Comparison of ENCODE assay signal across 8 cellular contexts in the genomic region with DNA sequence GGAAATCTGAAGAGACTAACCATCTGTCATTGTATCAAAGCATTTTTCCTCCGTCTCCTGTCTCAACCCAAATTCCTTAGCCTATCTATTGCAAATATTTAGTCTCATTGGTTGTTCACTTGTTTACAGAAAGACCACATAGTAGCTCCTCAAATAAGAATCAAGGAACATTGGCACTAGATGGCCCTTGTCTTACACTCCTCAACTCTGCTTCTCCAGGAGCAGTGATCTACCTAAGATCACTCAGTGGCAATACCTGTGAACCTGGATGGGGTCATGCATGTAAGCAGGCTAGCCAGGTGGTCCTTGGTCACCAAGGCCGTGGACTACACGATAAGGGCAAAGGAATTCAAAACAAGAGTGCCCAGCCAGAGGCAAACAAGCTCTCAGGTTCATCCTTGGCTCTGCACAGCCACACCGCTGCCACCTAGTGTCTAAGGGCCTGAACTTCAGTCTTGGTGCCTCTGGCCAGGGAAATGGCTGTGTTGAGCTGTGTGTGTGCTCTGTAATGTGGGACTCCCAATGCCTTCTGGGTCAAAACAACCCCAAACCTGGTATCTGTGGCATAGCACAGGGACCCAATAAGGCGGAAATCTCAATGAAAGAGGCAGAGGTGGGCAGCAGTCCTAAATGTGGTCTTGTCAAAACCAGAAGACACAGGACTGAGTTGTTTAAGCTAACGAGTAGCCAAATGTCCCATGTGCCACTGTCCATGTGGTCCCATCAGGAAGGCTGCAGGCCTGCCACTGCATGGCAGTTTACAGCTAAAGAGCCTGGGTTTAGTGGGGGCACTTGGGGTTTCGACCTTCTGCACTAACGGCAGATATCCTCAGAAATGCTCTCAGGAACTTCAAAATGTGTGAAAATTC. TPM values are rescaled to one million over a fixed set of nuclear protein-coding genes. Genes with fewer than 3 reads are reported as not detected.
A peak's percentile ranks its signal among the peaks of the same experiment; 100 is the strongest.
DNase-seq lines count a peak whose midpoint lies in the region; ATAC-seq and TF ChIP-seq lines count a peak whose summit lies in the region.

No MANE protein-coding gene starts in this region.

- BruUV-seq in Calu3 (replicated peaks; lab: Mats Ljungman, UMichigan): no TSS peak

- H3K27ac Mint-ChIP-seq in Calu3 (ENCODE audit: unreplicated experiment): no peak overlapping the region

- H3K4me1 Mint-ChIP-seq in Calu3 (ENCODE audit: low read depth, unreplicated experiment): no peaks in the 10 kb centered on the region

- TF ChIP-seq CTCF in Calu3 (IDR thresholded peaks at IDR 0.05; ENCODE audit: unreplicated experiment): peak; percentile 96

- H3K9me3 Mint-ChIP-seq in Calu3 (ENCODE audit: low read depth, unreplicated experiment): no peaks in the 10 kb centered on the region

- CTCF ChIA-PET in Calu3 (lab: Charles Lee): interaction anchor here (0.6 to 1.5 kb wide), 28 partner anchors 10 to 527 kb away, joined by 3 to 16 read pairs (median 4); a partner anchor contains a TSS

- H3K27me3 Mint-ChIP-seq in Calu3 (ENCODE audit: unreplicated experiment): no peaks in the 10 kb centered on the region

- no peak overlapping the region for H3K4me3 Mint-ChIP-seq in Calu3 (ENCODE audit: low read depth, unreplicated experiment)

- intact Hi-C loops in Calu3 (cut with micrococcal nuclease; ENCODE audit: unreplicated experiment): loop anchor here (2.0 to 5.0 kb wide), 3 partner anchors 65 to 361 kb away; a partner anchor contains a TSS

- peak; percentile 87 for DNase-seq in Calu3
- peak; percentile 77 for DNase-seq in HK-2 (ENCODE audit: unreplicated experiment)
- DNase-seq in NCI-H774 (lab: John Stamatoyannopoulos, UW): peak; percentile 57
- peak; percentile 51 to 60 for DNase-seq in activated CD4-positive, alpha-beta T cell treated with anti-CD3 and anti-CD28 coated beads, Interleukin-2, amount 50 U/mL, for 4 hours
- DNase-seq in dermis microvascular lymphatic vessel endothelial cell (ENCODE audit: low read depth in 2 of 2): peak; percentile 25 to 77
- peak; percentile 90 for DNase-seq in medulla oblongata (ENCODE audit: extremely low spot score)
- peak; percentile 13 to 21 for DNase-seq in stimulated activated CD8-positive, alpha-beta memory T cell treated with anti-CD3 and anti-CD28 coated beads, Interleukin-15, amount 100 ng/mL, for 4 hours (ENCODE audit: low read depth in 2 of 2)

- H3K36me3 Mint-ChIP-seq in Calu3 (ENCODE audit: insufficient read depth, unreplicated experiment): no peaks in the 10 kb centered on the region

- ATAC-seq in GM21360 (IDR thresholded peaks at IDR 0.05; ENCODE audit: unreplicated experiment): peak; percentile 83

RNA-seq across cellular contexts. Expression of a gene that starts 54.5 kb away (rescaled TPM):
- 3.8 and 8.4 TPM in 2 replicates for total RNA-seq in Calu3 (2022)
- 11.9 and 12.9 TPM in 2 replicates for total RNA-seq in dermis microvascular lymphatic vessel endothelial cell

Comparison
In these comparisons a context has a peak if more than half of its experiments do, and no peak if none do; other contexts are left out.
1. Peak in every context shown above with its lines: DNase-seq and ATAC-seq.
2. DNase-seq: peak in every context shown above with its lines; median percentile 90 in medulla oblongata; 87 in Calu3; 77 in HK-2; 57 in NCI-H774; 56 in activated CD4-positive, alpha-beta T cell treated with anti-CD3 and anti-CD28 coated beads, Interleukin-2, amount 50 U/mL, for 4 hours; 51 in dermis microvascular lymphatic vessel endothelial cell; 17 in stimulated activated CD8-positive, alpha-beta memory T cell treated with anti-CD3 and anti-CD28 coated beads, Interleukin-15, amount 100 ng/mL, for 4 hours.